In the genomic region with DNA sequence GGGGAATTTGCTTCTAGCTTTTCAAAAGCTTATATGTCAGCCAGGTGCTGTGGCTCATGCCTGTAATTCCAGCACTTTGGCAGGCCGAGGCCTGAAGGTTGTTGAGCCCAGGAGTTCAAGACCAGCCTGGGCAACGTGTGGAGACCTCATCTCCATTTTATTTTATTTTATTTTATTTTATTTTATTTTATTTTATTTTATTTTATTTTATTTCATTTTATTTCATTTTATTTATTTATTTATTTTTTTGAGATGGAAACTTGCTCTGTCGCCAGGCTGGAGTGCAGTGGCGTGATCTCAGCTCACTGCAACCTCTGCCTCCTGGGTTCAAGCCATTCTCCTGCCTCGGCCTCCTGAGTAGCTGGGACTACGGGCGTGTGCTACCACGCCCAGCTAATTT, we compare ENCODE assay signal across 1 cellular context. TPM values are rescaled to one million over a fixed set of nuclear protein-coding genes. Genes with fewer than 3 reads are reported as not detected.
"Had no signal": no experiment of that assay in that cellular context is flagged by ENCODE, and none has a peak within 500 bp of the region (broad histone marks: within the 10 kb centered on the region; RNA-seq: fewer than 3 reads in every experiment).

No MANE protein-coding gene starts in this region.

RNA-seq across cellular contexts. Expression of a gene that starts 20.9 kb away (rescaled TPM):
- total RNA-seq: NCI-H460 had no signal
